ENCODE assay signal across 11 cellular contexts in the genomic region with DNA sequence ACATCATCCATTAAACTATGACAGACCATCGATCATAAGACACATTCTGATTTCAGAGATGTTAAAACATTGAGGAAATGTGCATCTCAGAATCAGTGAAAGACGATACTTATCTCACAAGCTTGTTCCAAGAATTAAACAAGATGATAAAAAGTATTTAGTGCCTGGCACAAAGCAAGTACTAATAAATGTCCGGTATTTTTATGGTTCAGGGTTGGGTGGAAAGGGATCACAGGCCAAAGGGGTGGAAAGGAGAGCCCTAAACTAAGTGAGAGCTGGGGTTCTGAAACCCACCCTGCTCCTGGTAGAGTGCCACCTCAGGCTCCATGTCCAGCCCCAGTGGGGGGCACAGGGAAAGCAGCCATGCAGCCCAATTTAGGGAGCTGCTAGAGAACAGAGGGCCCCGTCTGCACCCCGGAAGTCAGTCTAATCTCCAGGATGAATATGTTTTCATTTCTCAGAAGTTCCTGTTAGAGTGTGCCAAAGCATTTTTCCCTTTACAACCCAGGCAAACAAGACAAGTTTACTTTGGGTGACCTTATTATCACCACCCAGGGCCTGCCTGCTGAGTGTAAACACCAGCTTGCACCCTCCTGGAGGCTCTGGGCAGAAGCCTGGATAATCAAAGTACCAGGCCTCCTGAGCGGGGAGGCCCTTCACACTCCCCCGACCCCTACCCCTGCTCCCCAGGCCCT. TPM values are rescaled to one million over a fixed set of nuclear protein-coding genes. Genes with fewer than 3 reads are reported as not detected.
A peak's percentile ranks its signal among the peaks of the same experiment; 100 is the strongest.
DNase-seq lines count a peak whose midpoint lies in the region; ATAC-seq, FAIRE-seq and TF ChIP-seq lines count a peak whose summit lies in the region.
"Had no signal": no experiment of that assay in that cellular context is flagged by ENCODE, and none has a peak within 500 bp of the region (broad histone marks: within the 10 kb centered on the region; RNA-seq: fewer than 3 reads in every experiment).

No MANE protein-coding gene starts in this region.

- 72% methylated on average over 7 of the region's 7 CpGs for WGBS in esophagus muscularis mucosa
- 69 to 72% (median 71%) methylated on average over 7 of the region's 7 CpGs for WGBS in psoas muscle, 3 donors

- TF ChIP-seq POLR2A in esophagus muscularis mucosa (IDR thresholded peaks at IDR 0.05; ENCODE audit: low read depth), result no peak

- TF ChIP-seq CTCF in Calu3 (IDR thresholded peaks at IDR 0.05; ENCODE audit: unreplicated experiment) (no peak), esophagus muscularis mucosa (IDR thresholded peaks at IDR 0.05) (no peak), psoas muscle (IDR thresholded peaks at IDR 0.05) (no peak), D721Med (IDR thresholded peaks at IDR 0.05; ENCODE audit: insufficient read depth, missing control alignments) (no peak)

- no peak for FAIRE-seq in D721Med (lab: Jason Lieb, UNC)

- peaks cover 39% of the 10 kb centered on the region for H3K4me1 Mint-ChIP-seq in Calu3 (ENCODE audit: low read depth, unreplicated experiment)

- H3K4me3 Mint-ChIP-seq in Calu3 (ENCODE audit: low read depth, unreplicated experiment), result no peak overlapping the region

- H3K9me3 Mint-ChIP-seq in Calu3 (ENCODE audit: low read depth, unreplicated experiment), result no peaks in the 10 kb centered on the region

- peak overlapping the region; percentile 46 to 74 (median 62) for H3K27ac ChIP-seq in esophagus muscularis mucosa (replicated peaks in 1 of 4)
- peak overlapping the region; percentile 41 for H3K27ac ChIP-seq in psoas muscle

- no peak overlapping the region for H3K4me3 ChIP-seq in esophagus muscularis mucosa
- no peak overlapping the region for H3K4me3 ChIP-seq in psoas muscle

- intact Hi-C loops in Calu3 (cut with micrococcal nuclease; ENCODE audit: unreplicated experiment), result no loop called here
- intact Hi-C loops in esophagus muscularis mucosa (cut with DNase I), result no loop called here
- intact Hi-C loops in psoas muscle (cut with DNase I), result no loop called here

- CTCF ChIA-PET in Calu3 (lab: Charles Lee), result interaction anchor here (0.6 to 1.7 kb wide), 4 partner anchors 12 to 1343 kb away, joined by 3 to 6 read pairs (median 4); no protein-coding TSS in a partner anchor

- BruUV-seq in Calu3 (replicated peaks; lab: Mats Ljungman, UMichigan), result no TSS peak

- no peak for TF ChIP-seq EP300 in esophagus muscularis mucosa (IDR thresholded peaks at IDR 0.05)

- DNase-seq in Calu3, result peak; percentile 51
- peak; percentile 83 for DNase-seq in NCI-H146 (lab: John Stamatoyannopoulos, UW)
- no peak for DNase-seq in esophagus muscularis mucosa (ENCODE audit: extremely low spot score)
- no peak for DNase-seq in psoas muscle
- no peak for DNase-seq in D721Med (ENCODE audit: insufficient read length, low spot score)
- no peak for DNase-seq in cerebellar cortex (ENCODE audit: low spot score)
- no peak for DNase-seq in central memory CD4-positive, alpha-beta T cell
- DNase-seq: glutamatergic neuron; NCI-H1930; stimulated activated naive CD4-positive, alpha-beta T cell had no signal

- ATAC-seq in psoas muscle (no peak), GM18907 (IDR thresholded peaks at IDR 0.05; ENCODE audit: unreplicated experiment) (no peak)

- no peak overlapping the region for H3K27ac Mint-ChIP-seq in Calu3 (ENCODE audit: unreplicated experiment)

- H3K36me3 ChIP-seq in esophagus muscularis mucosa (no peaks in the 10 kb centered on the region), psoas muscle (ENCODE audit: insufficient read depth in 1 of 2, low read depth in 1 of 2) (no peaks in the 10 kb centered on the region)

- H3K4me1 ChIP-seq in esophagus muscularis mucosa, result peaks cover 42 to 62% (median 54%) of the 10 kb centered on the region in 4 donors
- H3K4me1 ChIP-seq in psoas muscle, result peaks cover 7% of the 10 kb centered on the region

- H3K27me3 ChIP-seq in esophagus muscularis mucosa, result peaks cover 0 to 37% (median 16%) of the 10 kb centered on the region in 4 donors
- peaks cover 0 to 27% (median 15%) of the 10 kb centered on the region in 3 donors for H3K27me3 ChIP-seq in psoas muscle (ENCODE audit: insufficient read depth in 3 of 3, low read length in 2 of 3)

- H3K9me3 ChIP-seq in esophagus muscularis mucosa (no peaks in the 10 kb centered on the region), psoas muscle (no peaks in the 10 kb centered on the region)

- H3K36me3 Mint-ChIP-seq in Calu3 (ENCODE audit: insufficient read depth, unreplicated experiment), result no peaks in the 10 kb centered on the region

- H3K27me3 Mint-ChIP-seq in Calu3 (ENCODE audit: unreplicated experiment), result peaks cover 75% of the 10 kb centered on the region

RNA-seq across cellular contexts. Expression of gene CREB3L1, which starts 3.8 kb away (rescaled TPM):
- total RNA-seq in Calu3 (2022) (0.61 TPM in 1 of 2 replicates, not detected in the other), esophagus muscularis mucosa (1 to 10 TPM; 1.3 to 8.7 (median 3.7) TPM), psoas muscle (1 to 10 TPM; 2.2 to 6.9 (median 3.0) TPM)
- polyA plus RNA-seq in psoas muscle, result 1 to 10 TPM; 1.4 to 1.7 (median 1.6) TPM

Comparison
In these comparisons a context has a peak if more than half of its experiments do, and no peak if none do; other contexts are left out.
1. DNase-seq: peak in Calu3 (single experiment) and NCI-H146 (single experiment); none in esophagus muscularis mucosa (single experiment), psoas muscle (0 of 2), D721Med (single experiment), cerebellar cortex (single experiment) and central memory CD4-positive, alpha-beta T cell (single experiment).